In the genomic region with DNA sequence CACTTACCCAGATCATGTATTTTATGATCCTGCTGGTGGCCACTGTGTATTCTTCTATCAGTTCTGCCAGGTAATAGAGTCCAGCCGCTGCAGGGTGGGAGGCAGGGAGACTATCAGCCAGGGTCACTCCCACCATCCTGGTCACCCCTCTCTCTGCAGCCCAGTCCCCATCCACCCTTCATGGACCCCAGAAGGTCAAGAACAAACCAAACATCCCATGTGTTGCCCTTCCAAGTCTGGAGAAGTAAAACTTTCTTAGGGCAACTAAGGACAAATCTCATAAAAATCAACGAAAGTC, we compare ENCODE assay signal across 1 cellular context.
TF ChIP-seq lines count a peak whose summit lies in the region.

No MANE protein-coding gene starts in this region.

TF ChIP-seq in endothelial cell of umbilical vein, 7 proteins besides CTCF, POLR2A, EP300 and RAD21 (continued from another document):
- TF ChIP-seq, protein P1, sequence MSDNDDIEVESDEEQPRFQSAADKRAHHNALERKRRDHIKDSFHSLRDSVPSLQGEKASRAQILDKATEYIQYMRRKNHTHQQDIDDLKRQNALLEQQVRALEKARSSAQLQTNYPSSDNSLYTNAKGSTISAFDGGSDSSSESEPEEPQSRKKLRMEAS (IDR thresholded peaks at IDR 0.05; ENCODE audit: insufficient read depth, insufficient read length) = no peak
